Comparison of ENCODE assay signal across 8 cellular contexts in genomic region chr1:52404975-52405338, GRCh38. TPM values are rescaled to one million over a fixed set of nuclear protein-coding genes. Genes with fewer than 3 reads are reported as not detected.
DNase-seq lines count a peak whose midpoint lies in the region; ATAC-seq and TF ChIP-seq lines count a peak whose summit lies in the region.

No MANE protein-coding gene starts in this region.

- H3K27ac ChIP-seq in right lobe of liver (peak overlapping the region; percentile 79 to 87 (median 81)), tibial nerve (peak overlapping the region; percentile 89 to 93 (median 92))

- peak overlapping the region; percentile 99 for H3K4me3 Mint-ChIP-seq in activated T-cell treated with anti-CD3 and anti-CD28 coated beads, Interleukin-2, amount 50 U/mL, for 4 hours

- no peaks in the 10 kb centered on the region for H3K27me3 ChIP-seq in right lobe of liver
- H3K27me3 ChIP-seq in tibial nerve, result no peaks in the 10 kb centered on the region

- H3K36me3 ChIP-seq in right lobe of liver (peaks cover 3 to 21% (median 6%) of the 10 kb centered on the region in 4 donors), tibial nerve (peaks cover 0 to 43% (median 9%) of the 10 kb centered on the region in 3 donors)

- H3K4me3 ChIP-seq in astrocyte of the spinal cord (ENCODE audit: low read depth, low read length), result peak overlapping the region; percentile 72
- peak overlapping the region; percentile 84 to 89 (median 85) for H3K4me3 ChIP-seq in right lobe of liver
- peak overlapping the region; percentile 70 to 92 (median 72) for H3K4me3 ChIP-seq in tibial nerve

- no peak for DNase-seq in activated T-cell treated with anti-CD3 and anti-CD28 coated beads, Interleukin-2, amount 50 U/mL, for 4 hours
- DNase-seq in activated T-cell treated with anti-CD3 and anti-CD28 coated beads, Interleukin-2, amount 50 U/mL, for 1 hour, result no peak
- DNase-seq in astrocyte of the spinal cord (ENCODE audit: low read depth, low spot score) (no peak), right lobe of liver (no peak), tibial nerve (ENCODE audit: low spot score in 2 of 2) (no peak), kidney glomerular epithelial cell (lab: John Stamatoyannopoulos, UW) (no peak)

- H3K27me3 Mint-ChIP-seq in activated T-cell treated with anti-CD3 and anti-CD28 coated beads, Interleukin-2, amount 50 U/mL, for 4 hours (ENCODE audit: low read depth), result no peaks in the 10 kb centered on the region

- no peaks in the 10 kb centered on the region for H3K9me3 Mint-ChIP-seq in activated T-cell treated with anti-CD3 and anti-CD28 coated beads, Interleukin-2, amount 50 U/mL, for 4 hours

- in situ Hi-C loops in astrocyte of the spinal cord (cut with HindIII; ENCODE audit: low sequenced_read_pairs), result no loop called here

- H3K4me1 ChIP-seq in right lobe of liver (peaks cover 0 to 26% (median 4%) of the 10 kb centered on the region in 4 donors), tibial nerve (peaks cover 4 to 32% (median 20%) of the 10 kb centered on the region in 4 donors)

- no peak for ATAC-seq in activated T-cell treated with anti-CD3 and anti-CD28 coated beads, Interleukin-2, amount 50 U/mL, for 4 hours
- no peak for ATAC-seq in right lobe of liver
- no peak for ATAC-seq in GM21825 (IDR thresholded peaks at IDR 0.05; ENCODE audit: unreplicated experiment)
- ATAC-seq in GM18861 (IDR thresholded peaks at IDR 0.05; ENCODE audit: unreplicated experiment), result no peak

- no peak for TF ChIP-seq CTCF in astrocyte of the spinal cord (IDR thresholded peaks at IDR 0.05; ENCODE audit: low read depth, low read length)
- TF ChIP-seq CTCF in right lobe of liver (IDR thresholded peaks at IDR 0.05), result no peak
- TF ChIP-seq CTCF in tibial nerve (IDR thresholded peaks at IDR 0.05), result peak in 1 of 5 experiments; percentile 15

- H3K4me1 Mint-ChIP-seq in activated T-cell treated with anti-CD3 and anti-CD28 coated beads, Interleukin-2, amount 50 U/mL, for 4 hours (ENCODE audit: low read depth), result peaks cover 26% of the 10 kb centered on the region

- no peak for TF ChIP-seq EP300 in tibial nerve (IDR thresholded peaks at IDR 0.05)

- TF ChIP-seq POLR2A in right lobe of liver (IDR thresholded peaks at IDR 0.05) (no peak), tibial nerve (IDR thresholded peaks at IDR 0.05) (no peak)

- intact Hi-C loops in right lobe of liver (cut with DNase I), result loop anchor here in 1 of 2 donors (10.0 kb wide), 1 partner anchor 280 kb away; no protein-coding TSS in a partner anchor

- H3K9me3 ChIP-seq in right lobe of liver (no peaks in the 10 kb centered on the region), tibial nerve (no peaks in the 10 kb centered on the region)

- peaks cover 39% of the 10 kb centered on the region for H3K36me3 Mint-ChIP-seq in activated T-cell treated with anti-CD3 and anti-CD28 coated beads, Interleukin-2, amount 50 U/mL, for 4 hours (ENCODE audit: insufficient read depth)

- 1% methylated on average over 8 of the region's 8 CpGs for WGBS in right lobe of liver (ENCODE audit: insufficient coverage, low coverage, low lambda C conversion rate, missing lambda C conversion rate)
- WGBS in tibial nerve, 2 donors, result 3 to 4% methylated on average over 8 of the region's 8 CpGs

RNA-seq across cellular contexts. Expression of gene PRPF38A, which starts 0.6 kb away (rescaled TPM):
- total RNA-seq in activated T-cell treated with anti-CD3 and anti-CD28 coated beads, Interleukin-2, amount 50 U/mL, for 4 hours, result 100 to 1,000 TPM in 2 of 3 donors, 10 to 100 TPM in 1; 94.0 to 113 (median 101) TPM
- total RNA-seq in right lobe of liver, result 10 to 100 TPM in 4 of 6 experiments, 1 to 10 TPM in 2; 4.5 to 14.4 (median 11.4) TPM
- total RNA-seq in tibial nerve, result 10 to 100 TPM; 10.0 to 21.4 (median 14.4) TPM

RNA-seq across cellular contexts. Expression of gene ORC1, which starts 0.7 kb away (rescaled TPM):
- 10 to 100 TPM; 34.8 to 46.2 (median 37.3) TPM for total RNA-seq in activated T-cell treated with anti-CD3 and anti-CD28 coated beads, Interleukin-2, amount 50 U/mL, for 4 hours
- total RNA-seq in right lobe of liver, result 1 to 10 TPM in 2 of 6 experiments, under 1 TPM in 4; 0.11 to 4.0 (median 0.45) TPM
- total RNA-seq in tibial nerve, result under 1 TPM; 0.22 to 0.84 (median 0.35) TPM

RNA-seq across cellular contexts. Expression of gene CC2D1B, which starts 39.0 kb away (rescaled TPM):
- 10 to 100 TPM; 35.0 to 40.0 (median 38.9) TPM for total RNA-seq in activated T-cell treated with anti-CD3 and anti-CD28 coated beads, Interleukin-2, amount 50 U/mL, for 4 hours
- total RNA-seq in right lobe of liver (10 to 100 TPM; 11.8 to 18.0 (median 15.1) TPM), tibial nerve (10 to 100 TPM; 44.0 to 63.5 (median 57.1) TPM)

Comparison
In these comparisons a context has a peak if more than half of its experiments do, and no peak if none do; other contexts are left out.
1. RNA of gene PRPF38A, which starts 0.6 kb away (total RNA-seq): 94.0 to 113 TPM in activated T-cell treated with anti-CD3 and anti-CD28 coated beads, Interleukin-2, amount 50 U/mL, for 4 hours; 10.0 to 21.4 TPM in tibial nerve and 4.5 to 14.4 TPM in right lobe of liver; every median in the first group is over 4 times any median in the second.
2. RNA of gene ORC1, which starts 0.7 kb away (total RNA-seq): 34.8 to 46.2 TPM in activated T-cell treated with anti-CD3 and anti-CD28 coated beads, Interleukin-2, amount 50 U/mL, for 4 hours; 0.11 to 4.0 TPM in right lobe of liver and 0.22 to 0.84 TPM in tibial nerve; every median in the first group is over 4 times any median in the second.
3. Peak in every context shown above with its lines, with median percentiles within 50 percentile points of each other: H3K4me3 ChIP-seq.